13 cellular contexts compared by ENCODE assay signal in genomic region chr5:52727001-52727400, GRCh38.
DNase-seq lines count a peak whose midpoint lies in the region; ATAC-seq and TF ChIP-seq lines count a peak whose summit lies in the region.
"Had no signal": no experiment of that assay in that cellular context is flagged by ENCODE, and none has a peak within 500 bp of the region (broad histone marks: within the 10 kb centered on the region; RNA-seq: fewer than 3 reads in every experiment).

No MANE protein-coding gene starts in this region.

- H3K27ac ChIP-seq in CD8-positive, alpha-beta memory T cell (ENCODE audit: low read depth, low read length) = no peak overlapping the region
- H3K27ac ChIP-seq: BLaER1 had no signal

- no peak overlapping the region for H3K4me3 ChIP-seq in CD8-positive, alpha-beta memory T cell (ENCODE audit: low read length)
- no peak overlapping the region for H3K4me3 ChIP-seq in LNCaP clone FGC (ENCODE audit: low read depth, low read length)
- H3K4me3 ChIP-seq: BLaER1, mucosa of descending colon had no signal

- H3K9me3 Mint-ChIP-seq in CD8-positive, alpha-beta memory T cell = peaks cover 0 to 5% (median 0%) of the 10 kb centered on the region in 5 donors
- H3K9me3 Mint-ChIP-seq in chondrocyte (ENCODE audit: low read depth) = no peaks in the 10 kb centered on the region
- H3K9me3 Mint-ChIP-seq in naive thymus-derived CD8-positive, alpha-beta T cell = peaks cover 0 to 6% (median 2%) of the 10 kb centered on the region in 9 donors

- ATAC-seq in naive thymus-derived CD8-positive, alpha-beta T cell = no peak
- ATAC-seq in HG02970 (IDR thresholded peaks at IDR 0.05; ENCODE audit: low FRiP score, unreplicated experiment) (no peak), GM19463 (IDR thresholded peaks at IDR 0.05; ENCODE audit: unreplicated experiment) (no peak), GM21786 (IDR thresholded peaks at IDR 0.05; ENCODE audit: unreplicated experiment) (no peak)

- DNase-seq in CD8-positive, alpha-beta memory T cell = no peak
- DNase-seq in LNCaP clone FGC (ENCODE audit: low read depth) = peak; percentile 36
- DNase-seq in chondrocyte (ENCODE audit: low spot score) = no peak
- DNase-seq in naive thymus-derived CD8-positive, alpha-beta T cell = no peak
- DNase-seq in SHP77 (lab: John Stamatoyannopoulos, UW) = no peak
- DNase-seq: activated effector memory CD4-positive, alpha-beta T cell treated with anti-CD3 and anti-CD28 coated beads, Interleukin-2, amount 50 U/mL, for 16 hours; cerebellar nuclear complex; retina had no signal

- TF ChIP-seq CTCF in LNCaP clone FGC (IDR thresholded peaks at IDR 0.05; ENCODE audit: control insufficient read depth, extremely low read depth, insufficient read depth) (no peak), chondrocyte (IDR thresholded peaks at IDR 0.05) (no peak)

- CTCF ChIA-PET in CD8-positive, alpha-beta memory T cell (lab: Charles Lee) = interaction anchor here (1.9 kb wide), 1 partner anchor 72 kb away, joined by 5 read pairs; no protein-coding TSS in a partner anchor

- H3K27me3 Mint-ChIP-seq in CD8-positive, alpha-beta memory T cell = peaks cover 0 to 2% of the 10 kb centered on the region in 2 donors
- no peaks in the 10 kb centered on the region for H3K27me3 Mint-ChIP-seq in chondrocyte (ENCODE audit: low read depth)
- H3K27me3 Mint-ChIP-seq in naive thymus-derived CD8-positive, alpha-beta T cell = no peaks in the 10 kb centered on the region

- POLR2A ChIA-PET in CD8-positive, alpha-beta memory T cell (lab: Charles Lee) = no interaction called here
- POLR2A ChIA-PET in naive thymus-derived CD8-positive, alpha-beta T cell (lab: Charles Lee) = interaction anchor here (1.3 to 2.8 kb wide), 2 partner anchors 18 to 49 kb away, joined by 4 to 10 read pairs; no protein-coding TSS in a partner anchor

- peak overlapping the region; percentile 19 to 95 (median 76) for H3K27ac Mint-ChIP-seq in CD8-positive, alpha-beta memory T cell
- peak overlapping the region; percentile 92 for H3K27ac Mint-ChIP-seq in chondrocyte (ENCODE audit: unreplicated experiment)
- H3K27ac Mint-ChIP-seq in naive thymus-derived CD8-positive, alpha-beta T cell = peak overlapping the region; percentile 10 to 95 (median 82)

- H3K4me1 ChIP-seq in CD8-positive, alpha-beta memory T cell (ENCODE audit: insufficient read depth, low read length) = peaks cover 37% of the 10 kb centered on the region

- H3K27me3 ChIP-seq in CD8-positive, alpha-beta memory T cell (ENCODE audit: insufficient read depth, low read length, poor library complexity, severe bottlenecking) = no peaks in the 10 kb centered on the region
- H3K27me3 ChIP-seq: BLaER1 had no signal

- no peaks in the 10 kb centered on the region for H3K9me3 ChIP-seq in CD8-positive, alpha-beta memory T cell (ENCODE audit: low read length)
- H3K9me3 ChIP-seq: mucosa of descending colon had no signal

- peak overlapping the region in 5 of 7 donors; percentile 2 to 63 (median 20) for H3K4me3 Mint-ChIP-seq in CD8-positive, alpha-beta memory T cell
- H3K4me3 Mint-ChIP-seq in chondrocyte (ENCODE audit: unreplicated experiment) = peak overlapping the region; percentile 19
- peak overlapping the region in 6 of 10 donors; percentile 6 to 62 (median 56) for H3K4me3 Mint-ChIP-seq in naive thymus-derived CD8-positive, alpha-beta T cell

- peaks cover 0 to 11% (median 2%) of the 10 kb centered on the region in 3 donors for H3K36me3 Mint-ChIP-seq in CD8-positive, alpha-beta memory T cell
- no peaks in the 10 kb centered on the region for H3K36me3 Mint-ChIP-seq in chondrocyte (ENCODE audit: low read depth)
- peaks cover 0 to 5% (median 0%) of the 10 kb centered on the region in 3 donors for H3K36me3 Mint-ChIP-seq in naive thymus-derived CD8-positive, alpha-beta T cell

- H3K36me3 ChIP-seq in CD8-positive, alpha-beta memory T cell (ENCODE audit: insufficient read depth, low read length) = no peaks in the 10 kb centered on the region
- H3K36me3 ChIP-seq: BLaER1 had no signal

- H3K4me1 Mint-ChIP-seq in CD8-positive, alpha-beta memory T cell = peaks cover 66 to 83% (median 74%) of the 10 kb centered on the region in 3 donors
- peaks cover 34% of the 10 kb centered on the region for H3K4me1 Mint-ChIP-seq in chondrocyte (ENCODE audit: low read depth)
- peaks cover 19 to 64% (median 63%) of the 10 kb centered on the region in 4 donors for H3K4me1 Mint-ChIP-seq in naive thymus-derived CD8-positive, alpha-beta T cell
